ENCODE assay signal across 8 cellular contexts in the genomic region with DNA sequence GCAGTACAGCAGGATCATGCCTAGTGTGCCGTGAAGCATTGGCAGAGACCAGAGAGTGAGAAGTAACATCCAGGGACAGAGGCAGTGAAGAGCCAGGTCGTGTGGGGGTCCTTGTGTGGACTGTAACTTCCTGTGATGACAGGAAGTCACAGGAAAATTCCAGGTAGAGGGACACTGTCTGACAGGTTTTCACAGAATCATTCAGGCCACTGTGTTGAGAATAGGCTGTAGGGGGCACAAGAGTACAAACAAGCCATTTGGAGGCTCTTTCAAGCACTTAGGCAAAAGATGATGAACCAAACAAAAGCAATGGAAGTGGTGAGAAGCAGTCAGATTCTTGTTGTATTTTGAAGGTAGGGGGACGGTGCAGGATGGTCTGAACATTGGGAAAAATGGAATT. TPM values are rescaled to one million over a fixed set of nuclear protein-coding genes. Genes with fewer than 3 reads are reported as not detected.
DNase-seq lines count a peak whose midpoint lies in the region; ATAC-seq and TF ChIP-seq lines count a peak whose summit lies in the region.

No MANE protein-coding gene starts in this region.

- ATAC-seq in Right ventricle myocardium inferior (peak; percentile 48), HG03025 (IDR thresholded peaks at IDR 0.05; ENCODE audit: low FRiP score, unreplicated experiment) (no peak), GM21737 (IDR thresholded peaks at IDR 0.05; ENCODE audit: unreplicated experiment) (no peak)

- DNase-seq in Right ventricle myocardium inferior (ENCODE audit: missing footprints) (no peak), cardiac septum (ENCODE audit: low spot score) (no peak), RPMI8226 (peak; percentile 6), fibroblast of the conjunctiva (ENCODE audit: low read depth) (peak; percentile 9), osteocyte (ENCODE audit: extremely low spot score, unreplicated experiment) (no peak), NCI-H1048 (lab: John Stamatoyannopoulos, UW) (no peak)

- no peaks in the 10 kb centered on the region for H3K27me3 Mint-ChIP-seq in osteocyte (ENCODE audit: unreplicated experiment)

- peak; percentile 63 for TF ChIP-seq CTCF in osteocyte (IDR thresholded peaks at IDR 0.05)

- H3K4me1 Mint-ChIP-seq in osteocyte (ENCODE audit: unreplicated experiment) = no peaks in the 10 kb centered on the region

- intact Hi-C loops in Right ventricle myocardium inferior (cut with DNase I) = loop anchor here (5.0 kb wide), 2 partner anchors 156 to 201 kb away; a partner anchor contains a TSS
- intact Hi-C loops in cardiac septum (cut with DNase I) = loop anchor here (2.0 to 10.0 kb wide), 2 partner anchors 163 to 199 kb away; no protein-coding TSS in a partner anchor

- no peak overlapping the region for H3K27ac Mint-ChIP-seq in osteocyte (ENCODE audit: unreplicated experiment)

- no peaks in the 10 kb centered on the region for H3K36me3 Mint-ChIP-seq in osteocyte (ENCODE audit: unreplicated experiment)

- no peak overlapping the region for H3K4me3 Mint-ChIP-seq in osteocyte (ENCODE audit: unreplicated experiment)

- no peaks in the 10 kb centered on the region for H3K9me3 Mint-ChIP-seq in osteocyte (ENCODE audit: unreplicated experiment)

RNA-seq across cellular contexts. Expression of a gene that starts 46.4 kb away (rescaled TPM):
- 4.7 TPM for total RNA-seq in Right ventricle myocardium inferior
- 4.9 TPM for total RNA-seq in cardiac septum
- 9.8 and 10.2 TPM in 2 replicates for total RNA-seq in osteocyte

Comparison
In these comparisons a context has a peak if more than half of its experiments do, and no peak if none do; other contexts are left out.
1. DNase-seq: peak in RPMI8226 (single experiment) and fibroblast of the conjunctiva (single experiment); none in Right ventricle myocardium inferior (single experiment), cardiac septum (single experiment), osteocyte (single experiment) and NCI-H1048 (single experiment).